8 cellular contexts compared by ENCODE assay signal in genomic region chr6:36979343-36979742, GRCh38. TPM values are rescaled to one million over a fixed set of nuclear protein-coding genes. Genes with fewer than 3 reads are reported as not detected.
A peak's percentile ranks its signal among the peaks of the same experiment; 100 is the strongest.
DNase-seq lines count a peak whose midpoint lies in the region; ATAC-seq and TF ChIP-seq lines count a peak whose summit lies in the region.

No MANE protein-coding gene starts in this region.

- H3K27ac ChIP-seq in AG04450 (ENCODE audit: low read depth, low read length) (no peak overlapping the region), WERI-Rb-1 (no peak overlapping the region), psoas muscle (peak overlapping the region; percentile 32)

- CTCF ChIA-PET in AG04450 (lab: Charles Lee) = interaction anchor here (0.6 to 3.8 kb wide), 12 partner anchors 14 to 213 kb away, joined by 3 to 20 read pairs (median 4); partner anchors contain the start of gene C6orf89

- intact Hi-C loops in psoas muscle (cut with DNase I) = loop anchor here in 1 of 2 donors (5.0 kb wide), 2 partner anchors 52 to 92 kb away; partner anchors contain the start of gene C6orf89

- peak; percentile 62 to 86 (median 70) for ATAC-seq in psoas muscle
- ATAC-seq in HG03521 (IDR thresholded peaks at IDR 0.05; ENCODE audit: unreplicated experiment) = no peak
- ATAC-seq in GM18868 (IDR thresholded peaks at IDR 0.05; ENCODE audit: unreplicated experiment) = no peak
- ATAC-seq in GM21786 (IDR thresholded peaks at IDR 0.05; ENCODE audit: unreplicated experiment) = no peak

- TF ChIP-seq CTCF in AG04450 (IDR thresholded peaks at IDR 0.05; ENCODE audit: low read depth, low read length) = peak; percentile 75
- TF ChIP-seq CTCF in GM13977 (IDR thresholded peaks at IDR 0.05; ENCODE audit: extremely low read depth, insufficient read depth, missing control alignments) = peak; percentile 51
- peak; percentile 75 for TF ChIP-seq CTCF in WERI-Rb-1 (IDR thresholded peaks at IDR 0.05; ENCODE audit: low read depth, low read length)
- TF ChIP-seq CTCF in foreskin fibroblast (IDR thresholded peaks at IDR 0.05; ENCODE audit: low read depth, low read length) = peak; percentile 82
- TF ChIP-seq CTCF in psoas muscle (IDR thresholded peaks at IDR 0.05) = peak; percentile 51

- H3K4me1 ChIP-seq in psoas muscle = peaks cover 42% of the 10 kb centered on the region

- in situ Hi-C loops in GM13977 (cut with MboI; ENCODE audit: low pct_unique_long_range_greater_than_20kb, low sequenced_read_pairs, unreplicated experiment) = no loop called here

- POLR2A ChIA-PET in AG04450 (lab: Yijun Ruan, JAX) = no interaction called here

- WGBS in psoas muscle, 3 donors = 34 to 43% (median 37%) methylated on average over 4 of the region's 4 CpGs

- H3K4me3 ChIP-seq in AG04450 (ENCODE audit: low read depth, low read length) (no peak overlapping the region), WERI-Rb-1 (ENCODE audit: low read depth, low read length) (no peak overlapping the region), foreskin fibroblast (ENCODE audit: low read depth in 1 of 2, low read length in 2 of 2) (no peak overlapping the region), psoas muscle (no peak overlapping the region)

- H3K27me3 ChIP-seq in AG04450 (ENCODE audit: control insufficient read depth, insufficient read depth, low read length) = no peaks in the 10 kb centered on the region
- no peaks in the 10 kb centered on the region for H3K27me3 ChIP-seq in WERI-Rb-1 (ENCODE audit: insufficient read depth, low read depth, severe bottlenecking)
- no peaks in the 10 kb centered on the region for H3K27me3 ChIP-seq in psoas muscle (ENCODE audit: insufficient read depth in 3 of 3, low read length in 2 of 3)

- no peaks in the 10 kb centered on the region; the same call in 1 of the 2 replicates for H3K9me3 ChIP-seq in AG04450 (ENCODE audit: control insufficient read depth, insufficient read depth, low read length)
- H3K9me3 ChIP-seq in WERI-Rb-1 (ENCODE audit: severe bottlenecking) = no peaks in the 10 kb centered on the region
- H3K9me3 ChIP-seq in psoas muscle = no peaks in the 10 kb centered on the region

- H3K36me3 ChIP-seq in WERI-Rb-1 (peaks cover 83% of the 10 kb centered on the region), psoas muscle (ENCODE audit: insufficient read depth in 1 of 2, low read depth in 1 of 2) (peaks cover 11 to 42% of the 10 kb centered on the region in 2 donors)

- DNase-seq in AG04450 (ENCODE audit: low read depth, low spot score) (no peak), GM13977 (ENCODE audit: low spot score) (peak; percentile 59), WERI-Rb-1 (peak; percentile 59), foreskin fibroblast (peak; percentile 49 to 86), psoas muscle (peak in 1 of 2 donors; percentile 78)

RNA-seq across cellular contexts. Expression of gene MTCH1, which starts 6.7 kb away (rescaled TPM):
- polyA plus RNA-seq in AG04450 (2011; rRNA removed) (149 and 160 TPM in 2 replicates), psoas muscle (100 to 1,000 TPM; 110 to 230 (median 145) TPM)
- 144 and 161 TPM in 2 replicates for polyA minus RNA-seq in AG04450 (2011; rRNA and poly(A)+ RNA removed)
- 10 to 100 TPM; 74.6 to 89.2 (median 85.4) TPM for total RNA-seq in psoas muscle

RNA-seq across cellular contexts. Expression of gene PI16, which starts 24.8 kb away (rescaled TPM):
- polyA plus RNA-seq in AG04450 (2011; rRNA removed) (0.05 and 0.11 TPM in 2 replicates), psoas muscle (1 to 10 TPM; 1.2 to 3.1 (median 1.6) TPM)
- not detected in 2 replicates for polyA minus RNA-seq in AG04450 (2011; rRNA and poly(A)+ RNA removed)
- 10 to 100 TPM in 1 of 4 donors, 1 to 10 TPM in 3; 3.1 to 49.1 (median 3.6) TPM for total RNA-seq in psoas muscle

RNA-seq across cellular contexts. Expression of gene FGD2, which starts 26.1 kb away (rescaled TPM):
- polyA plus RNA-seq in AG04450 (2011; rRNA removed) (not detected in 2 replicates), psoas muscle (1 to 10 TPM in 1 of 3 donors, under 1 TPM in 2; 0.75 to 1.5 (median 0.92) TPM)
- polyA minus RNA-seq in AG04450 (2011; rRNA and poly(A)+ RNA removed) = not detected in 2 replicates
- total RNA-seq in psoas muscle = 1 to 10 TPM; 1.7 to 4.2 (median 3.1) TPM

Comparison
In these comparisons a context has a peak if more than half of its experiments do, and no peak if none do; other contexts are left out.
1. ATAC-seq: peak in psoas muscle (4 of 4); none in HG03521 (single experiment), GM18868 (single experiment) and GM21786 (single experiment).
2. Peak in every context shown above with its lines, with median percentiles within 50 percentile points of each other: CTCF ChIP-seq.